ENCODE assay signal across 14 cellular contexts in genomic region chr3:117706731-117707130, GRCh38.
DNase-seq lines count a peak whose midpoint lies in the region; TF ChIP-seq lines count a peak whose summit lies in the region.
"Had no signal": no experiment of that assay in that cellular context is flagged by ENCODE, and none has a peak within 500 bp of the region (broad histone marks: within the 10 kb centered on the region; RNA-seq: fewer than 3 reads in every experiment).

No MANE protein-coding gene starts in this region.

- H3K36me3 Mint-ChIP-seq in osteocyte (ENCODE audit: unreplicated experiment), result no peaks in the 10 kb centered on the region
- H3K36me3 Mint-ChIP-seq: CD8-positive, alpha-beta memory T cell; IgD-negative memory B cell had no signal

- TF ChIP-seq CTCF in AG04450 (IDR thresholded peaks at IDR 0.05; ENCODE audit: low read depth, low read length) (no peak), fibroblast of mammary gland (conservative IDR thresholded peaks at IDR 0.05; ENCODE audit: control insufficient read depth, insufficient read depth, low read depth, low read length) (no peak), osteocyte (IDR thresholded peaks at IDR 0.05) (no peak)

- DNase-seq in AG04450 (ENCODE audit: low read depth, low spot score) (no peak), LHCN-M2 (ENCODE audit: low read depth) (peak; percentile 16), fibroblast of mammary gland (ENCODE audit: low read depth) (peak; percentile 58), osteocyte (ENCODE audit: extremely low spot score, unreplicated experiment) (no peak), Kasumi-1 (lab: John Stamatoyannopoulos, UW) (no peak), 8988T (no peak), ecto neural progenitor cell (ENCODE audit: low spot score) (no peak), HUDEP-2 (lab: John Stamatoyannopoulos, UW; ENCODE audit: unreplicated experiment in 76 of 76) (no peak)
- DNase-seq: Caco-2; CD8-positive, alpha-beta memory T cell; DND-41; GDM1 had no signal

- CTCF ChIA-PET in AG04450 (lab: Charles Lee), result interaction anchor here (0.8 to 3.5 kb wide), 3 partner anchors 11 to 936 kb away, joined by 3 to 9 read pairs (median 5); no protein-coding TSS in a partner anchor

- H3K27ac ChIP-seq in AG04450 (ENCODE audit: low read depth, low read length), result peak overlapping the region; percentile 12

- H3K27ac Mint-ChIP-seq in osteocyte (ENCODE audit: unreplicated experiment), result peak overlapping the region; percentile 20
- H3K27ac Mint-ChIP-seq: CD8-positive, alpha-beta memory T cell had no signal

- H3K4me1 Mint-ChIP-seq in osteocyte (ENCODE audit: unreplicated experiment), result peaks cover 28% of the 10 kb centered on the region
- H3K4me1 Mint-ChIP-seq: CD8-positive, alpha-beta memory T cell; IgD-negative memory B cell had no signal

- H3K4me3 Mint-ChIP-seq in osteocyte (ENCODE audit: unreplicated experiment), result no peak overlapping the region
- H3K4me3 Mint-ChIP-seq: CD8-positive, alpha-beta memory T cell; IgD-negative memory B cell had no signal

- H3K4me3 ChIP-seq in AG04450 (ENCODE audit: low read depth, low read length), result no peak overlapping the region
- H3K4me3 ChIP-seq in fibroblast of mammary gland (ENCODE audit: control insufficient read depth, low read depth, low read length), result no peak overlapping the region
- H3K4me3 ChIP-seq: HAP-1 had no signal

- H3K9me3 Mint-ChIP-seq in osteocyte (ENCODE audit: unreplicated experiment), result no peaks in the 10 kb centered on the region
- H3K9me3 Mint-ChIP-seq: IgD-negative memory B cell had no signal

- H3K27me3 ChIP-seq in AG04450 (ENCODE audit: control insufficient read depth, insufficient read depth, low read length), result no peaks in the 10 kb centered on the region

- POLR2A ChIA-PET in AG04450 (lab: Yijun Ruan, JAX), result interaction anchor here (0.8 to 1.0 kb wide), 2 partner anchors 79 to 176 kb away, joined by 3 read pairs; no protein-coding TSS in a partner anchor

- H3K27me3 Mint-ChIP-seq in osteocyte (ENCODE audit: unreplicated experiment), result peaks cover 11% of the 10 kb centered on the region
- H3K27me3 Mint-ChIP-seq: CD8-positive, alpha-beta memory T cell had no signal

- no peaks in the 10 kb centered on the region for H3K9me3 ChIP-seq in AG04450 (ENCODE audit: control insufficient read depth, insufficient read depth, low read length)
- H3K9me3 ChIP-seq: Caco-2, HAP-1 had no signal

Comparison
In these comparisons a context has a peak if more than half of its experiments do, and no peak if none do; other contexts are left out.
1. DNase-seq: peak in LHCN-M2 (single experiment) and fibroblast of mammary gland (single experiment); none in AG04450 (single experiment), osteocyte (single experiment), Kasumi-1 (0 of 2), 8988T (single experiment), ecto neural progenitor cell (single experiment) and HUDEP-2 (0 of 76).